Comparison of ENCODE assay signal across 12 cellular contexts in genomic region chr7:28705350-28705749, GRCh38.
DNase-seq lines count a peak whose midpoint lies in the region; ATAC-seq lines count a peak whose summit lies in the region.
"Had no signal": no experiment of that assay in that cellular context is flagged by ENCODE, and none has a peak within 500 bp of the region (broad histone marks: within the 10 kb centered on the region; RNA-seq: fewer than 3 reads in every experiment).

No MANE protein-coding gene starts in this region.

- no peak overlapping the region for H3K27ac Mint-ChIP-seq in stimulated activated memory B cell treated with anti-CD40 and anti-IgM and Interleukin-4, amounts not matched to agents 10 μg/mL and 1 μg/mL and 100 μg/mL, for 72 hours
- H3K27ac Mint-ChIP-seq: nephron had no signal

- DNase-seq in GM23248 (no peak), caudate nucleus (lab: John Stamatoyannopoulos, UW) (no peak), amniotic stem cell (lab: John Stamatoyannopoulos, UW) (no peak)
- DNase-seq: activated effector memory CD4-positive, alpha-beta T cell treated with Interleukin-2 at 50 U/mL for 16 hours; NCI-H2171; Right ventricle myocardium superior; spleen had no signal

- no peaks in the 10 kb centered on the region for H3K9me3 Mint-ChIP-seq in stimulated activated memory B cell treated with anti-CD40 and anti-IgM and Interleukin-4, amounts not matched to agents 10 μg/mL and 1 μg/mL and 100 μg/mL, for 72 hours

- peaks cover 19% of the 10 kb centered on the region for H3K4me1 Mint-ChIP-seq in stimulated activated memory B cell treated with anti-CD40 and anti-IgM and Interleukin-4, amounts not matched to agents 10 μg/mL and 1 μg/mL and 100 μg/mL, for 72 hours

- ATAC-seq in GM18873 (IDR thresholded peaks at IDR 0.05; ENCODE audit: low FRiP score, unreplicated experiment), result peak; percentile 98
- ATAC-seq in GM21786 (IDR thresholded peaks at IDR 0.05; ENCODE audit: unreplicated experiment), result peak; percentile 87
- peak; percentile 88 for ATAC-seq in HG03175 (IDR thresholded peaks at IDR 0.05; ENCODE audit: unreplicated experiment)
- peak; percentile 84 for ATAC-seq in stimulated activated memory B cell treated with anti-CD40 and anti-IgM and Interleukin-4, amounts not matched to agents 10 μg/mL and 1 μg/mL and 100 μg/mL, for 72 hours

- in situ Hi-C loops in GM23248 (cut with MboI), result no loop called here

- no peaks in the 10 kb centered on the region for H4K20me1 ChIP-seq in GM23248 (ENCODE audit: insufficient read depth)

- no peak overlapping the region for H3K9ac ChIP-seq in GM23248

- H3F3A ChIP-seq in GM23248 (ENCODE audit: insufficient read depth), result peaks cover 34% of the 10 kb centered on the region

- H2AFZ ChIP-seq in GM23248, result no peak overlapping the region

- no peak overlapping the region for H3K4me2 ChIP-seq in GM23248 (ENCODE audit: unreplicated experiment)

- H3K79me2 ChIP-seq in GM23248 (ENCODE audit: insufficient read depth), result peaks cover 24% of the 10 kb centered on the region; the same call in 1 of the 2 replicates

- H3K4me1 ChIP-seq in GM23248 (ENCODE audit: insufficient read depth), result peaks cover 52% of the 10 kb centered on the region

- H3K27ac ChIP-seq in GM23248 (no peak overlapping the region), caudate nucleus (ENCODE audit: low read depth, low read length) (no peak overlapping the region)
- H3K27ac ChIP-seq: spleen had no signal

- no peak overlapping the region for H3K4me3 Mint-ChIP-seq in stimulated activated memory B cell treated with anti-CD40 and anti-IgM and Interleukin-4, amounts not matched to agents 10 μg/mL and 1 μg/mL and 100 μg/mL, for 72 hours
- H3K4me3 Mint-ChIP-seq: nephron had no signal

- 81 to 91% methylated on average over 2 of the region's 2 CpGs for WGBS in GM23248 (ENCODE audit: low coverage in 1 of 2, low lambda C conversion rate in 2 of 2, missing lambda C conversion rate in 2 of 2), 2 experiments

- H3K27me3 ChIP-seq in GM23248 (replicated peaks; ENCODE audit: insufficient read depth), result no peaks in the 10 kb centered on the region

- peaks cover 9% of the 10 kb centered on the region for H3K36me3 Mint-ChIP-seq in stimulated activated memory B cell treated with anti-CD40 and anti-IgM and Interleukin-4, amounts not matched to agents 10 μg/mL and 1 μg/mL and 100 μg/mL, for 72 hours

- H3K36me3 ChIP-seq in GM23248 (ENCODE audit: low read depth), result no peaks in the 10 kb centered on the region
- H3K36me3 ChIP-seq: spleen had no signal

- H3K9me3 ChIP-seq in GM23248 (ENCODE audit: low read depth), result no peaks in the 10 kb centered on the region
- H3K9me3 ChIP-seq: spleen had no signal

- no peaks in the 10 kb centered on the region for H3K9me2 ChIP-seq in GM23248 (ENCODE audit: insufficient read depth)

- peaks cover 11% of the 10 kb centered on the region for H3K27me3 Mint-ChIP-seq in stimulated activated memory B cell treated with anti-CD40 and anti-IgM and Interleukin-4, amounts not matched to agents 10 μg/mL and 1 μg/mL and 100 μg/mL, for 72 hours

- H3K4me3 ChIP-seq in GM23248, result no peak overlapping the region
- H3K4me3 ChIP-seq: spleen had no signal
